Comparison of ENCODE assay signal across 28 cellular contexts in the genomic region with DNA sequence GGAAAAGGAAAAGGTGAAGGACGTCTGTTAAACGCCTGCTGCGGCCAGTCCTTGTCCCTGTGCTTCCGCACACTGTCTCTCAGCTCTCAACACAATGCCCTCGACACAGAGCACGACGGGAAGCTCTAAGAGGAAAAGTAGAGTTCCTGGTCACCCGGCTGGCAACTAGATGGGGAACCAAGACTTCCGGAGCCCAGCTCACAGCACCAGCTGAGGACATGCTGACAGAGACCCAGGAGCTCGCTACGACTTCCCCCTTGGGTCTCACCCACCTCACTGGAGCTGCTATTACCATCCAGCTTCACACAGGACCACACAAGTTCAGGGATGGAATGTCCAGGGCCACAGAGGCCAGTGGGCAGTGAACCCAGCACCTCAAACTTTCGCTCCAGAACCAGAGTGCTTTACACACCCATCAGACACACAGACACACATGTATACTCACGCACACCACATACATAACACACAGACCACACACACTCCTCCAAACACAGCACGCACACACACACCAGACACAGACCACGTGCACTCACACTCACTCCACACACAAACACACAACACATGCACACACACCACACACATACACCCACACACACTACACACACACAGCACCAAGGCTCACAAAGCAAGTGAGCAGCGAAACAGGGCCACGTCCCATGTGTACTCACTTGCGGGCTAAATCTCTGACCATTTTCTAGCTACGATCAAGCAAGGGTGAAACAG. TPM values are rescaled to one million over a fixed set of nuclear protein-coding genes. Genes with fewer than 3 reads are reported as not detected.
DNase-seq lines count a peak whose midpoint lies in the region; ATAC-seq and TF ChIP-seq lines count a peak whose summit lies in the region.
"Had no signal": no experiment of that assay in that cellular context is flagged by ENCODE, and none has a peak within 500 bp of the region (broad histone marks: within the 10 kb centered on the region; RNA-seq: fewer than 3 reads in every experiment).

No MANE protein-coding gene starts in this region.

- H3K27ac ChIP-seq in HUES6 (ENCODE audit: low read depth, low read length) (no peak overlapping the region), gastroesophageal sphincter (no peak overlapping the region)
- H3K27ac ChIP-seq: breast epithelium had no signal

- TF ChIP-seq CTCF in CD14-positive monocyte (IDR thresholded peaks at IDR 0.05) (no peak), gastroesophageal sphincter (IDR thresholded peaks at IDR 0.05) (no peak)

- DNase-seq in CD14-positive monocyte (ENCODE audit: low spot score) (peak; percentile 33), pons (ENCODE audit: low spot score) (peak; percentile 22), NCI-H2227 treated with DMSO at 0.1 percent for 48 hours (lab: John Stamatoyannopoulos, UW) (no peak), NCI-H748 (lab: John Stamatoyannopoulos, UW; ENCODE audit: unreplicated experiment) (no peak)
- no peak for DNase-seq in activated CD8-positive, alpha-beta memory T cell treated with anti-CD3 and anti-CD28 coated beads, Interleukin-2, amount 50 U/mL, for 4 hours
- DNase-seq: activated CD4-positive, alpha-beta memory T cell treated with anti-CD3 and anti-CD28 coated beads, Interleukin-2, amount 10 ng/mL, durations not matched to agents 7 days and 5 days; activated gamma-delta T cell treated with Interleukin-2 at 50 U/mL for 16 hours; CD4-positive, alpha-beta T cell; KG1; MM.1S; NCI-H1436; NCI-H2107; PC-3; SIG-M5; stimulated activated CD4-positive, alpha-beta T cell treated with anti-CD3 and anti-CD28 coated beads, Interleukin-12 subunit alpha, Interleukin-12 subunit beta, amount 100 ng/mL, for 4 hours; stimulated activated CD4-positive, alpha-beta T cell treated with anti-CD3 and anti-CD28 coated beads, Interleukin-4, amount 100 ng/mL, for 4 hours; stimulated activated naive CD4-positive, alpha-beta T cell treated with Interleukin-2 at 50 U/mL for 16 hours had no signal

- TF ChIP-seq EP300 in gastroesophageal sphincter (IDR thresholded peaks at IDR 0.05) = no peak

- H3K36me3 ChIP-seq in HUES6 (ENCODE audit: control insufficient read depth, insufficient read depth, low read length) (no peaks in the 10 kb centered on the region; the same call in 1 of the 2 replicates), gastroesophageal sphincter (no peaks in the 10 kb centered on the region)
- H3K36me3 ChIP-seq: breast epithelium had no signal

- 85% methylated on average over 14 of the region's 19 CpGs; no CpG with 5 or more reads in 1 of the 2 donors for WGBS in gastroesophageal sphincter (ENCODE audit: low coverage in 1 of 2), 2 donors

- H3K27me3 Mint-ChIP-seq in CD14-positive monocyte (ENCODE audit: low read depth in 3 of 3) = peaks cover 3 to 5% (median 5%) of the 10 kb centered on the region in 3 donors

- H3K4me1 Mint-ChIP-seq in CD14-positive monocyte = peaks cover 7% of the 10 kb centered on the region
- H3K4me1 Mint-ChIP-seq: activated CD4-positive, alpha-beta memory T cell treated with anti-CD3 and anti-CD28 coated beads, Interleukin-2, amount 10 ng/mL, durations not matched to agents 7 days and 5 days had no signal

- peak overlapping the region in 1 of 7 donors; percentile 1 for H3K27ac Mint-ChIP-seq in CD14-positive monocyte
- H3K27ac Mint-ChIP-seq: activated CD4-positive, alpha-beta memory T cell treated with anti-CD3 and anti-CD28 coated beads, Interleukin-2, amount 10 ng/mL, durations not matched to agents 7 days and 5 days; CD4-positive, alpha-beta T cell had no signal

- peaks cover 0 to 7% (median 4%) of the 10 kb centered on the region in 7 donors for H3K9me3 Mint-ChIP-seq in CD14-positive monocyte
- H3K9me3 Mint-ChIP-seq: activated CD4-positive, alpha-beta memory T cell treated with anti-CD3 and anti-CD28 coated beads, Interleukin-2, amount 10 ng/mL, durations not matched to agents 7 days and 5 days had no signal

- H3K27me3 ChIP-seq in HUES6 (ENCODE audit: control insufficient read depth, insufficient read depth, low read length) (no peaks in the 10 kb centered on the region), gastroesophageal sphincter (peaks cover 65% of the 10 kb centered on the region)

- H3K9ac ChIP-seq in HUES6 (ENCODE audit: low read length) = peak overlapping the region; percentile 23

- H3K4me3 Mint-ChIP-seq in CD14-positive monocyte = peak overlapping the region in 1 of 2 donors; percentile 8
- H3K4me3 Mint-ChIP-seq: activated CD4-positive, alpha-beta memory T cell treated with anti-CD3 and anti-CD28 coated beads, Interleukin-2, amount 10 ng/mL, durations not matched to agents 7 days and 5 days; CD4-positive, alpha-beta T cell had no signal

- no peak for TF ChIP-seq POLR2A in gastroesophageal sphincter (IDR thresholded peaks at IDR 0.05)

- ATAC-seq in gastroesophageal sphincter (peak; percentile 39), GM18520 (IDR thresholded peaks at IDR 0.05; ENCODE audit: unreplicated experiment) (no peak)
- ATAC-seq: activated CD4-positive, CD25-positive, alpha-beta regulatory T cell treated with anti-CD3 and anti-CD28 coated beads, Interleukin-2, amount 50 U/mL, for 24 hours; PC-3 had no signal

- intact Hi-C loops in CD14-positive monocyte (cut with micrococcal nuclease) = no loop called here

- H3K9me3 ChIP-seq in HUES6 (ENCODE audit: control insufficient read depth, insufficient read depth, low read depth, low read length) (peaks cover 11% of the 10 kb centered on the region), gastroesophageal sphincter (peaks cover 0 to 26% (median 0%) of the 10 kb centered on the region in 3 donors)
- H3K9me3 ChIP-seq: breast epithelium had no signal

- H3K36me3 Mint-ChIP-seq in CD14-positive monocyte = no peaks in the 10 kb centered on the region

- H3K4me3 ChIP-seq in HUES6 (ENCODE audit: low read depth, low read length) (no peak overlapping the region), gastroesophageal sphincter (no peak overlapping the region)
- H3K4me3 ChIP-seq: breast epithelium had no signal

- peaks cover 25% of the 10 kb centered on the region for H3K4me1 ChIP-seq in HUES6 (ENCODE audit: control insufficient read depth, insufficient read depth, low read length)
- H3K4me1 ChIP-seq in gastroesophageal sphincter = no peaks in the 10 kb centered on the region
- H3K4me1 ChIP-seq: breast epithelium had no signal

RNA-seq across cellular contexts. Expression of a gene that starts 9.5 kb away (rescaled TPM):
- polyA plus RNA-seq in CD14-positive monocyte = not detected
- 1 to 10 TPM in 1 of 4 donors, under 1 TPM in 2, not detected in 1; 0.16 to 1.7 (median 0.54) TPM for total RNA-seq in gastroesophageal sphincter
- total RNA-seq: activated CD4-positive, alpha-beta memory T cell treated with anti-CD3 and anti-CD28 coated beads, Interleukin-2, amount 10 ng/mL, durations not matched to agents 7 days and 5 days; CD4-positive, alpha-beta T cell; endothelial cell of umbilical vein; HT-29; lung microvascular endothelial cell; NCI-H460; PC-3 had no signal

RNA-seq across cellular contexts. Expression of a gene that starts 39.0 kb away (rescaled TPM):
- polyA plus RNA-seq in CD14-positive monocyte = not detected
- total RNA-seq in gastroesophageal sphincter = not detected
- total RNA-seq: activated CD4-positive, alpha-beta memory T cell treated with anti-CD3 and anti-CD28 coated beads, Interleukin-2, amount 10 ng/mL, durations not matched to agents 7 days and 5 days; breast epithelium; CD4-positive, alpha-beta T cell; endothelial cell of umbilical vein; HT-29; lung microvascular endothelial cell; NCI-H460; omental fat pad; PC-3; renal cortical epithelial cell had no signal
- polyA plus RNA-seq: endothelial cell of umbilical vein had no signal

RNA-seq across cellular contexts. Expression of a gene that starts 40.7 kb away (rescaled TPM):
- not detected for polyA plus RNA-seq in CD14-positive monocyte
- total RNA-seq in gastroesophageal sphincter = 1 to 10 TPM; 1.1 to 3.8 (median 2.7) TPM

Comparison
In these comparisons a context has a peak if more than half of its experiments do, and no peak if none do; other contexts are left out.
1. DNase-seq: peak in CD14-positive monocyte (single experiment) and pons (single experiment); none in activated CD8-positive, alpha-beta memory T cell treated with anti-CD3 and anti-CD28 coated beads, Interleukin-2, amount 50 U/mL, for 4 hours (single experiment), NCI-H2227 treated with DMSO at 0.1 percent for 48 hours (single experiment) and NCI-H748 (single experiment).